Comparison of ENCODE assay signal across 2 cellular contexts in genomic region chr13:97221046-97221445, GRCh38.
TF ChIP-seq lines count a peak whose summit lies in the region.

No MANE protein-coding gene starts in this region.

TF ChIP-seq in SK-N-SH, 30 proteins besides CTCF, POLR2A, EP300 and RAD21 (continued from another document):
- no peak for TF ChIP-seq MXI1 (IDR thresholded peaks at IDR 0.05; ENCODE audit: low read depth, low read length)
- no peak for TF ChIP-seq GATA2 (CRISPR knock-in tag; IDR thresholded peaks at IDR 0.05)
- TF ChIP-seq MAX (IDR thresholded peaks at IDR 0.05; ENCODE audit: low read depth) = no peak
- no peak for TF ChIP-seq EZH2phosphoT487 (IDR thresholded peaks at IDR 0.05; ENCODE audit: borderline replicate concordance, low read depth)
- TF ChIP-seq GABPA (IDR thresholded peaks at IDR 0.05; ENCODE audit: low read depth) = no peak
- TF ChIP-seq NRF1 (IDR thresholded peaks at IDR 0.05; ENCODE audit: low read depth, low read length) = no peak

TF ChIP-seq in SK-N-SH treated with all-trans-retinoic acid at 6 μM for 48 hours, 23 proteins besides CTCF, POLR2A, EP300 and RAD21 (continued from another document):
- no peak for TF ChIP-seq ZNF565 (CRISPR knock-in tag; conservative IDR thresholded peaks at IDR 0.05; ENCODE audit: low read depth)
- TF ChIP-seq ESRRG (CRISPR knock-in tag; IDR thresholded peaks at IDR 0.05) = no peak
- TF ChIP-seq SNAI2 (CRISPR knock-in tag; IDR thresholded peaks at IDR 0.05) = no peak
- TF ChIP-seq, protein P1, sequence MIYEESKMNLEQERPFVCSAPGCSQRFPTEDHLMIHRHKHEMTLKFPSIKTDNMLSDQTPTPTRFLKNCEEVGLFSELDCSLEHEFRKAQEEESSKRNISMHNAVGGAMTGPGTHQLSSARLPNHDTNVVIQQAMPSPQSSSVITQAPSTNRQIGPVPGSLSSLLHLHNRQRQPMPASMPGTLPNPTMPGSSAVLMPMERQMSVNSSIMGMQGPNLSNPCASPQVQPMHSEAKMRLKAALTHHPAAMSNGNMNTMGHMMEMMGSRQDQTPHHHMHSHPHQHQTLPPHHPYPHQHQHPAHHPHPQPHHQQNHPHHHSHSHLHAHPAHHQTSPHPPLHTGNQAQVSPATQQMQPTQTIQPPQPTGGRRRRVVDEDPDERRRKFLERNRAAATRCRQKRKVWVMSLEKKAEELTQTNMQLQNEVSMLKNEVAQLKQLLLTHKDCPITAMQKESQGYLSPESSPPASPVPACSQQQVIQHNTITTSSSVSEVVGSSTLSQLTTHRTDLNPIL (CRISPR knock-in tag; IDR thresholded peaks at IDR 0.05; ENCODE audit: low read depth) = no peak
- no peak for TF ChIP-seq CSDC2 (CRISPR knock-in tag; IDR thresholded peaks at IDR 0.05)
- TF ChIP-seq ZFP3 (CRISPR knock-in tag; IDR thresholded peaks at IDR 0.05) = no peak
- no peak for TF ChIP-seq PPARA (CRISPR knock-in tag; IDR thresholded peaks at IDR 0.05; ENCODE audit: borderline replicate concordance)
- TF ChIP-seq GLIS3 (CRISPR knock-in tag; IDR thresholded peaks at IDR 0.05) = no peak
- TF ChIP-seq TSHZ2 (CRISPR knock-in tag; IDR thresholded peaks at IDR 0.05) = no peak
- TF ChIP-seq ZC3H10 (CRISPR knock-in tag; IDR thresholded peaks at IDR 0.05) = no peak
